Comparison of ENCODE assay signal across 2 cellular contexts in the genomic region with DNA sequence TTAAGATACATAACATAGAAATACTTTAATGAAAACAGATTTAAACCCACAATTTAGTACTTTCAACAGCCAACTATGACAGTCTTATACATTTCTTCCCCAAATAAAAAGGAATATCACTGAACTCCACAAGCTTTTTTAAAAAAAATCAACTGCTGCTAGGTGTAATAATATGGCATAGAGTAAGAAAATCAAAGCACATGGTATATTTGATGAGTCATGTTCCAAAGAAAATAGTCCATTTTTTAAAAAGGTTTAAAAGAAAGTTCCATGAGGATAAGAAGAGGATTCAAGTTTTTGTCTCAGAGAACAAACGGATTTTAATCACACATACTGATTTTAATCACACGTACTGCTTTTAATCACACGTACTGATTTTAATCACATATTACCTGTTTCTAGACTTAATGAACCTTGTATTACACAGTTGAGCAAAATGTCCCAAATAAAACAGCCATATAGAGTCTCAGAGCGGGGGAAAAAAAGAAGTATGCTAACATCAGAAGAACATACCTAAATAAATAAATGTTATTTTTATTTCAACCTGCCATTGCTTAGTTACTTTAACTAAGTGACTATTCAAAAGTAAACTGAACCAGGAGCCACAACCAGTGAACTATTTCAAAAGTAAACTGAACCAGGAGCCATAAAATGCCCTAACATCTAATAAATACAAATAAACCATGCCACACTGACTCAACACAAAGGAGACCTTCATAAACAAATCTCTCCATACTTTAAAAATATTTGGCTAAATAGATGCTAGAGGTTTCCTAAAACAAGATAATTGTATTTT.
TF ChIP-seq lines count a peak whose summit lies in the region.

No MANE protein-coding gene starts in this region.

TF ChIP-seq in A549, 52 proteins besides CTCF, POLR2A, EP300 and RAD21 (continued from another document):
- TF ChIP-seq TP53 (CRISPR knock-in tag; IDR thresholded peaks at IDR 0.05) = no peak

TF ChIP-seq in GM23338, 12 proteins besides CTCF, POLR2A, EP300 and RAD21 (continued from another document):
- TF ChIP-seq, protein P1, sequence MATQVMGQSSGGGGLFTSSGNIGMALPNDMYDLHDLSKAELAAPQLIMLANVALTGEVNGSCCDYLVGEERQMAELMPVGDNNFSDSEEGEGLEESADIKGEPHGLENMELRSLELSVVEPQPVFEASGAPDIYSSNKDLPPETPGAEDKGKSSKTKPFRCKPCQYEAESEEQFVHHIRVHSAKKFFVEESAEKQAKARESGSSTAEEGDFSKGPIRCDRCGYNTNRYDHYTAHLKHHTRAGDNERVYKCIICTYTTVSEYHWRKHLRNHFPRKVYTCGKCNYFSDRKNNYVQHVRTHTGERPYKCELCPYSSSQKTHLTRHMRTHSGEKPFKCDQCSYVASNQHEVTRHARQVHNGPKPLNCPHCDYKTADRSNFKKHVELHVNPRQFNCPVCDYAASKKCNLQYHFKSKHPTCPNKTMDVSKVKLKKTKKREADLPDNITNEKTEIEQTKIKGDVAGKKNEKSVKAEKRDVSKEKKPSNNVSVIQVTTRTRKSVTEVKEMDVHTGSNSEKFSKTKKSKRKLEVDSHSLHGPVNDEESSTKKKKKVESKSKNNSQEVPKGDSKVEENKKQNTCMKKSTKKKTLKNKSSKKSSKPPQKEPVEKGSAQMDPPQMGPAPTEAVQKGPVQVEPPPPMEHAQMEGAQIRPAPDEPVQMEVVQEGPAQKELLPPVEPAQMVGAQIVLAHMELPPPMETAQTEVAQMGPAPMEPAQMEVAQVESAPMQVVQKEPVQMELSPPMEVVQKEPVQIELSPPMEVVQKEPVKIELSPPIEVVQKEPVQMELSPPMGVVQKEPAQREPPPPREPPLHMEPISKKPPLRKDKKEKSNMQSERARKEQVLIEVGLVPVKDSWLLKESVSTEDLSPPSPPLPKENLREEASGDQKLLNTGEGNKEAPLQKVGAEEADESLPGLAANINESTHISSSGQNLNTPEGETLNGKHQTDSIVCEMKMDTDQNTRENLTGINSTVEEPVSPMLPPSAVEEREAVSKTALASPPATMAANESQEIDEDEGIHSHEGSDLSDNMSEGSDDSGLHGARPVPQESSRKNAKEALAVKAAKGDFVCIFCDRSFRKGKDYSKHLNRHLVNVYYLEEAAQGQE (IDR thresholded peaks at IDR 0.05; ENCODE audit: unreplicated experiment) = no peak
- TF ChIP-seq ZNF114 (CRISPR knock-in tag; IDR thresholded peaks at IDR 0.05) (no peak), EZH2 (IDR thresholded peaks at IDR 0.05; ENCODE audit: low read depth, unreplicated experiment) (no peak), JUNB (IDR thresholded peaks at IDR 0.05; ENCODE audit: unreplicated experiment) (no peak)
- TF ChIP-seq, protein P2, sequence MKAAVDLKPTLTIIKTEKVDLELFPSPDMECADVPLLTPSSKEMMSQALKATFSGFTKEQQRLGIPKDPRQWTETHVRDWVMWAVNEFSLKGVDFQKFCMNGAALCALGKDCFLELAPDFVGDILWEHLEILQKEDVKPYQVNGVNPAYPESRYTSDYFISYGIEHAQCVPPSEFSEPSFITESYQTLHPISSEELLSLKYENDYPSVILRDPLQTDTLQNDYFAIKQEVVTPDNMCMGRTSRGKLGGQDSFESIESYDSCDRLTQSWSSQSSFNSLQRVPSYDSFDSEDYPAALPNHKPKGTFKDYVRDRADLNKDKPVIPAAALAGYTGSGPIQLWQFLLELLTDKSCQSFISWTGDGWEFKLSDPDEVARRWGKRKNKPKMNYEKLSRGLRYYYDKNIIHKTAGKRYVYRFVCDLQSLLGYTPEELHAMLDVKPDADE (IDR thresholded peaks at IDR 0.05) = no peak
- TF ChIP-seq, protein P3, sequence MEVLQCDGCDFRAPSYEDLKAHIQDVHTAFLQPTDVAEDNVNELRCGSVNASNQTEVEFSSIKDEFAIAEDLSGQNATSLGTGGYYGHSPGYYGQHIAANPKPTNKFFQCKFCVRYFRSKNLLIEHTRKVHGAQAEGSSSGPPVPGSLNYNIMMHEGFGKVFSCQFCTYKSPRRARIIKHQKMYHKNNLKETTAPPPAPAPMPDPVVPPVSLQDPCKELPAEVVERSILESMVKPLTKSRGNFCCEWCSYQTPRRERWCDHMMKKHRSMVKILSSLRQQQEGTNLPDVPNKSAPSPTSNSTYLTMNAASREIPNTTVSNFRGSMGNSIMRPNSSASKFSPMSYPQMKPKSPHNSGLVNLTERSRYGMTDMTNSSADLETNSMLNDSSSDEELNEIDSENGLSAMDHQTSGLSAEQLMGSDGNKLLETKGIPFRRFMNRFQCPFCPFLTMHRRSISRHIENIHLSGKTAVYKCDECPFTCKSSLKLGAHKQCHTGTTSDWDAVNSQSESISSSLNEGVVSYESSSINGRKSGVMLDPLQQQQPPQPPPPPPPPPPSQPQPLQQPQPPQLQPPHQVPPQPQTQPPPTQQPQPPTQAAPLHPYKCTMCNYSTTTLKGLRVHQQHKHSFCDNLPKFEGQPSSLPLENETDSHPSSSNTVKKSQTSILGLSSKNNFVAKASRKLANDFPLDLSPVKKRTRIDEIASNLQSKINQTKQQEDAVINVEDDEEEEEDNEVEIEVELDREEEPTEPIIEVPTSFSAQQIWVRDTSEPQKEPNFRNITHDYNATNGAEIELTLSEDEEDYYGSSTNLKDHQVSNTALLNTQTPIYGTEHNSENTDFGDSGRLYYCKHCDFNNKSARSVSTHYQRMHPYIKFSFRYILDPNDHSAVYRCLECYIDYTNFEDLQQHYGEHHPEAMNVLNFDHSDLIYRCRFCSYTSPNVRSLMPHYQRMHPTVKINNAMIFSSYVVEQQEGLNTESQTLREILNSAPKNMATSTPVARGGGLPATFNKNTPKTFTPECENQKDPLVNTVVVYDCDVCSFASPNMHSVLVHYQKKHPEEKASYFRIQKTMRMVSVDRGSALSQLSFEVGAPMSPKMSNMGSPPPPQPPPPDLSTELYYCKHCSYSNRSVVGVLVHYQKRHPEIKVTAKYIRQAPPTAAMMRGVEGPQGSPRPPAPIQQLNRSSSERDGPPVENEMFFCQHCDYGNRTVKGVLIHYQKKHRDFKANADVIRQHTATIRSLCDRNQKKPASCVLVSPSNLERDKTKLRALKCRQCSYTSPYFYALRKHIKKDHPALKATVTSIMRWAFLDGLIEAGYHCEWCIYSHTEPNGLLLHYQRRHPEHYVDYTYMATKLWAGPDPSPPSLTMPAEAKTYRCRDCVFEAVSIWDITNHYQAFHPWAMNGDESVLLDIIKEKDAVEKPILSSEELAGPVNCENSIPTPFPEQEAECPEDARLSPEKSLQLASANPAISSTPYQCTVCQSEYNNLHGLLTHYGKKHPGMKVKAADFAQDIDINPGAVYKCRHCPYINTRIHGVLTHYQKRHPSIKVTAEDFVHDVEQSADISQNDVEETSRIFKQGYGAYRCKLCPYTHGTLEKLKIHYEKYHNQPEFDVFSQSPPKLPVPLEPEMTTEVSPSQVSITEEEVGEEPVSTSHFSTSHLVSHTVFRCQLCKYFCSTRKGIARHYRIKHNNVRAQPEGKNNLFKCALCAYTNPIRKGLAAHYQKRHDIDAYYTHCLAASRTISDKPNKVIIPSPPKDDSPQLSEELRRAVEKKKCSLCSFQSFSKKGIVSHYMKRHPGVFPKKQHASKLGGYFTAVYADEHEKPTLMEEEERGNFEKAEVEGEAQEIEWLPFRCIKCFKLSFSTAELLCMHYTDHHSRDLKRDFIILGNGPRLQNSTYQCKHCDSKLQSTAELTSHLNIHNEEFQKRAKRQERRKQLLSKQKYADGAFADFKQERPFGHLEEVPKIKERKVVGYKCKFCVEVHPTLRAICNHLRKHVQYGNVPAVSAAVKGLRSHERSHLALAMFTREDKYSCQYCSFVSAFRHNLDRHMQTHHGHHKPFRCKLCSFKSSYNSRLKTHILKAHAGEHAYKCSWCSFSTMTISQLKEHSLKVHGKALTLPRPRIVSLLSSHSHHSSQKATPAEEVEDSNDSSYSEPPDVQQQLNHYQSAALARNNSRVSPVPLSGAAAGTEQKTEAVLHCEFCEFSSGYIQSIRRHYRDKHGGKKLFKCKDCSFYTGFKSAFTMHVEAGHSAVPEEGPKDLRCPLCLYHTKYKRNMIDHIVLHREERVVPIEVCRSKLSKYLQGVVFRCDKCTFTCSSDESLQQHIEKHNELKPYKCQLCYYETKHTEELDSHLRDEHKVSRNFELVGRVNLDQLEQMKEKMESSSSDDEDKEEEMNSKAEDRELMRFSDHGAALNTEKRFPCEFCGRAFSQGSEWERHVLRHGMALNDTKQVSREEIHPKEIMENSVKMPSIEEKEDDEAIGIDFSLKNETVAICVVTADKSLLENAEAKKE (CRISPR knock-in tag; IDR thresholded peaks at IDR 0.05) = no peak
